Comparison of ENCODE assay signal across 29 cellular contexts in genomic region chr9:92108122-92108521, GRCh38.
"Had no signal": no experiment of that assay in that cellular context is flagged by ENCODE, and none has a peak within 500 bp of the region (broad histone marks: within the 10 kb centered on the region; RNA-seq: fewer than 3 reads in every experiment).

No MANE protein-coding gene starts in this region.

- H3K9me3 ChIP-seq: stomach, suprapubic skin, testis, thoracic aorta, thyroid gland, tibial artery, tibial nerve, transverse colon, upper lobe of left lung, upper lobe of right lung, uterus, vagina had no signal

- FAIRE-seq: urothelium cell line had no signal

- DNase-seq: stimulated activated CD4-positive, alpha-beta T cell treated with anti-CD3 and anti-CD28 coated beads, Interleukin-2, amount 100 ng/mL, for 48 hours; stimulated activated CD4-positive, alpha-beta T cell treated with anti-CD3 and anti-CD28 coated beads, Interleukin-4, amount 100 ng/mL, for 1 hour; stimulated activated CD4-positive, alpha-beta T cell treated with anti-CD3 and anti-CD28 coated beads, Interleukin-4, amount 100 ng/mL, for 24 hours; stimulated activated CD4-positive, alpha-beta T cell treated with anti-CD3 and anti-CD28 coated beads, Interleukin-4, amount 100 ng/mL, for 4 hours; stimulated activated CD8-positive, alpha-beta memory T cell treated with anti-CD3 and anti-CD28 coated beads, Interleukin-4, amount 100 ng/mL, for 48 hours; stimulated activated naive B cell treated with anti-CD40 and anti-IgM and Interleukin-4, amounts not matched to agents 10 μg/mL and 1 μg/mL and 100 μg/mL, for 72 hours; stimulated activated naive CD4-positive, alpha-beta T cell; stimulated activated naive CD4-positive, alpha-beta T cell treated with Interleukin-2 at 50 U/mL for 16 hours; stimulated activated naive CD8-positive, alpha-beta T cell treated with anti-CD3 and anti-CD28 coated beads, Interleukin-15, amount 100 ng/mL, for 72 hours; stimulated activated naive CD8-positive, alpha-beta T cell treated with anti-CD3 and anti-CD28 coated beads, Interleukin-15, Interleukin-2, amounts not matched to agents 100 U/mL and 50 U/mL, for 24 hours; stomach; substantia nigra; testis; thyroid gland; tibial artery; transverse colon; trophoblast cell; upper lobe of left lung; upper lobe of right lung; uterus had no signal

- H3K9me3 Mint-ChIP-seq: stimulated activated effector memory CD8-positive, alpha-beta T cell treated with anti-CD3 and anti-CD28 coated beads, Interleukin-12 subunit alpha, Interleukin-12 subunit beta, amount 100 ng/mL, for 72 hours; stimulated activated memory B cell treated with anti-CD40 and anti-IgM and Interleukin-4, amounts not matched to agents 10 μg/mL and 1 μg/mL and 100 μg/mL, for 72 hours; stimulated activated naive B cell treated with anti-CD40 and anti-IgM and Interleukin-4, amounts not matched to agents 10 μg/mL and 1 μg/mL and 100 μg/mL, for 72 hours; stimulated activated naive CD8-positive, alpha-beta T cell treated with anti-CD3 and anti-CD28 coated beads, Interleukin-15, amount 100 ng/mL, for 72 hours; stimulated activated naive CD8-positive, alpha-beta T cell treated with anti-CD3 and anti-CD28 coated beads, Interleukin-15, Interleukin-2, amounts not matched to agents 100 ng/mL and 50 ng/mL, for 24 hours; type B pancreatic cell had no signal

- H3K36me3 ChIP-seq: uterus had no signal

- H3K4me3 ChIP-seq: stomach, suprapubic skin, testis, thoracic aorta, thyroid gland, tibial artery, tibial nerve, transverse colon, upper lobe of left lung, upper lobe of right lung, uterus, vagina had no signal

- H3K27me3 ChIP-seq: stomach, suprapubic skin, testis, thyroid gland, tibial artery, tibial nerve, transverse colon, upper lobe of left lung, upper lobe of right lung, uterus, vagina had no signal

- H3K4me1 ChIP-seq: suprapubic skin, testis, thyroid gland, tibial artery, upper lobe of right lung, uterus had no signal

- ATAC-seq: stimulated activated effector memory CD8-positive, alpha-beta T cell treated with anti-CD3 and anti-CD28 coated beads, Interleukin-12 subunit alpha, Interleukin-12 subunit beta, amount 100 ng/mL, for 72 hours; stimulated activated memory B cell treated with anti-CD40 and anti-IgM and Interleukin-4, amounts not matched to agents 10 μg/mL and 1 μg/mL and 100 μg/mL, for 72 hours; stimulated activated naive B cell treated with anti-CD40 and anti-IgM and Interleukin-4, amounts not matched to agents 10 μg/mL and 1 μg/mL and 100 μg/mL, for 72 hours; stimulated activated naive CD8-positive, alpha-beta T cell treated with anti-CD3 and anti-CD28 coated beads, Interleukin-15, amount 100 ng/mL, for 72 hours; stimulated activated naive CD8-positive, alpha-beta T cell treated with anti-CD3 and anti-CD28 coated beads, Interleukin-15, Interleukin-2, amounts not matched to agents 100 U/mL and 50 U/mL, for 24 hours; upper lobe of right lung had no signal

- H3K27ac Mint-ChIP-seq: stimulated activated effector memory CD8-positive, alpha-beta T cell treated with anti-CD3 and anti-CD28 coated beads, Interleukin-12 subunit alpha, Interleukin-12 subunit beta, amount 100 ng/mL, for 72 hours; stimulated activated memory B cell treated with anti-CD40 and anti-IgM and Interleukin-4, amounts not matched to agents 10 μg/mL and 1 μg/mL and 100 μg/mL, for 72 hours; stimulated activated naive B cell treated with anti-CD40 and anti-IgM and Interleukin-4, amounts not matched to agents 10 μg/mL and 1 μg/mL and 100 μg/mL, for 72 hours; stimulated activated naive CD8-positive, alpha-beta T cell treated with anti-CD3 and anti-CD28 coated beads, Interleukin-15, amount 100 ng/mL, for 72 hours; stimulated activated naive CD8-positive, alpha-beta T cell treated with anti-CD3 and anti-CD28 coated beads, Interleukin-15, Interleukin-2, amounts not matched to agents 100 ng/mL and 50 ng/mL, for 24 hours; type B pancreatic cell had no signal

- H3K27ac ChIP-seq: stomach, suprapubic skin, testis, thoracic aorta, thyroid gland, tibial artery, tibial nerve, transverse colon, upper lobe of left lung, upper lobe of right lung, uterus, vagina had no signal
